ENCODE assay signal across 25 cellular contexts in the genomic region with DNA sequence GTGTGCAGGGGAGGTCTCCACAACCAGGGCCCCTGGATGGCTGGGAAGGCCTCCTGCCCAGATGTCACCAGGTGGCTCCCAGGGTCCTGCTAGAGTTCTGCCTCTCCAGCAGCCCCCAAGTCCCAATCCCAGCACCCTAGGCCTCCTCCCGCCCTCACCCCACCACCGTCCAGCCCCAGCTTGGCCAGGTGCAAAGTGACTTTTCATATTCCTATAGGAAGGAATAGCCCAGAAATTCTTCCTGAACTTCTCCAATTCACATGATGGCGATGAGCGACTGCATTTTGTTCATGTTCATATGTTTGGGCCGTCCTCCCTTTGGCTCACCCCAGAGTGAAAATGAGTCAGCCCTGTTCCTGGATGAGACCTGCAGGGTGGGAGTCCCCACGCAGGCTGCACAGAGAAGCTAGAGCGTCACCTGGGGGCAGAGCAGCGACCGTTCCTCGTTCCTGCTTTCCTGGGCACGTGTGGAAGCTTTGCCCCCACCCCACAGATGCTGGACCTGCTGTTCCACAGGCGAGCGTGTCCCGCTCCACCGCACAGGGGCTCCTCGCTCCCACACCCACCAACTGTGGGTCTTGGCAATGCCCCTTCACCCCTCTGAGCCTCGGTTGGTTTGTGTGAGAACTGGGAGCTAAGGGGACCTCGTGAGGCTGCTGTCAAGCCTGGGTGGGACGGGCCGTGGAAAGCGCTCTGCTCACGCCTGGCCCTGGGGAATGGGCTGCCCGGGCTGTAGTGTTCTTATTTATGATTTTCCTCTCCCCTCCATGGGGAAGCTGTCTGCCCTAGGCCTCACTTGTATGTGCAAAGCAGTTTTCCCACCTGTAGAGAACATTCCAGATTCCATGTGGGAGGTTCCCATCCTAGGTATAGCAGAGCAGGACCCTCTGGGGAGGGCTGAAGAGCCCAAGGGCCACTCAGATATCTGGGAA. TPM values are rescaled to one million over a fixed set of nuclear protein-coding genes. Genes with fewer than 3 reads are reported as not detected.
DNase-seq lines count a peak whose midpoint lies in the region; ATAC-seq and TF ChIP-seq lines count a peak whose summit lies in the region.
"Had no signal": no experiment of that assay in that cellular context is flagged by ENCODE, and none has a peak within 500 bp of the region (broad histone marks: within the 10 kb centered on the region; RNA-seq: fewer than 3 reads in every experiment).

No MANE protein-coding gene starts in this region.

- H3K36me3 Mint-ChIP-seq in WTC11 (peaks cover 16% of the 10 kb centered on the region), endodermal cell (ENCODE audit: low read depth) (peaks cover 20% of the 10 kb centered on the region)
- peaks cover 21% of the 10 kb centered on the region for H3K36me3 Mint-ChIP-seq in activated CD4-positive, alpha-beta T cell treated with anti-CD3 and anti-CD28 coated beads, Interleukin-2, amount 10 ng/mL, durations not matched to agents 24 days and 14 days (ENCODE audit: low read depth)

- no peak for TF ChIP-seq CTCF in WTC11 (IDR thresholded peaks at IDR 0.05)
- TF ChIP-seq CTCF in endodermal cell (conservative IDR thresholded peaks at IDR 0.05) = no peak
- TF ChIP-seq CTCF in ovary (IDR thresholded peaks at IDR 0.05) = no peak

- 93 to 94% methylated on average over 16 to 23 of the region's 23 CpGs for WGBS in endodermal cell (ENCODE audit: insufficient coverage in 1 of 2, insufficient read length in 1 of 2), 2 experiments
- WGBS in ovary, 3 donors = 82 to 84% (median 83%) methylated on average over 23 of the region's 23 CpGs

- H3K4me3 Mint-ChIP-seq in WTC11 (no peak overlapping the region), endodermal cell (no peak overlapping the region)
- no peak overlapping the region for H3K4me3 Mint-ChIP-seq in activated CD4-positive, alpha-beta T cell treated with anti-CD3 and anti-CD28 coated beads, Interleukin-2, amount 10 ng/mL, durations not matched to agents 24 days and 14 days
- H3K4me3 Mint-ChIP-seq: activated CD8-positive, alpha-beta memory T cell treated with anti-CD3 and anti-CD28 coated beads, Interleukin-2, amount 10 ng/mL, durations not matched to agents 7 days and 5 days; activated T-helper 17 cell treated with anti-CD3 and anti-CD28 coated beads, Interleukin-2, amount 50 U/mL, for 72 hours; immature natural killer cell; T-cell had no signal

- DNase-seq in WTC11 (ENCODE audit: low spot score) (peak; percentile 7), endodermal cell (peak; percentile 44), ovary (peak in 3 of 5 donors; percentile 6 to 22 (median 6)), A172 (ENCODE audit: low spot score) (no peak)
- no peak for DNase-seq in activated CD4-positive, alpha-beta T cell treated with anti-CD3 and anti-CD28 coated beads, Interleukin-2, amount 10 ng/mL, durations not matched to agents 24 days and 14 days
- DNase-seq: activated CD4-positive, alpha-beta T cell treated with anti-CD3 and anti-CD28 coated beads for 48 hours; activated CD8-positive, alpha-beta memory T cell treated with anti-CD3 and anti-CD28 coated beads, Interleukin-2, amount 10 ng/mL, durations not matched to agents 7 days and 5 days; CD4-positive, CD25-positive, alpha-beta regulatory T cell; immature natural killer cell; NCI-H1048; NCI-H187 treated with DMSO at 0.1 percent for 48 hours; PC-3; SHP77 treated with DMSO at 0.1 percent for 48 hours; stimulated activated CD4-positive, alpha-beta T cell treated with anti-CD3 and anti-CD28 coated beads, Interleukin-1b, Interleukin-23, amount 100 ng/mL, for 48 hours; stimulated activated naive CD4-positive, alpha-beta T cell; T-cell; thyroid gland had no signal

- TF ChIP-seq POLR2A in ovary (IDR thresholded peaks at IDR 0.05) = no peak

- H3K36me3 ChIP-seq in endodermal cell (ENCODE audit: control insufficient read depth, insufficient read depth, low read length) (peaks cover 29% of the 10 kb centered on the region), ovary (peaks cover 3% of the 10 kb centered on the region)
- H3K36me3 ChIP-seq: breast epithelium had no signal

- no peaks in the 10 kb centered on the region for H3K27me3 ChIP-seq in endodermal cell (ENCODE audit: control insufficient read depth, insufficient read depth, low read length, poor library complexity, severe bottlenecking)
- H3K27me3 ChIP-seq in ovary = no peaks in the 10 kb centered on the region
- H3K27me3 ChIP-seq: breast epithelium, heart right ventricle, thyroid gland had no signal

- H3K9me3 Mint-ChIP-seq in WTC11 (no peaks in the 10 kb centered on the region; the same call in 1 of the 2 replicates), endodermal cell (peaks cover 8% of the 10 kb centered on the region)
- peaks cover 4% of the 10 kb centered on the region for H3K9me3 Mint-ChIP-seq in activated CD4-positive, alpha-beta T cell treated with anti-CD3 and anti-CD28 coated beads, Interleukin-2, amount 10 ng/mL, durations not matched to agents 24 days and 14 days

- TF ChIP-seq EP300 in ovary (IDR thresholded peaks at IDR 0.05) = no peak

- no peak overlapping the region for H3K9ac ChIP-seq in endodermal cell (ENCODE audit: extremely low read depth, low read length, poor library complexity, severe bottlenecking)
- H3K9ac ChIP-seq: parathyroid adenoma had no signal

- POLR2A ChIA-PET in WTC11 (lab: Charles Lee) = interaction anchor here (0.5 kb wide), 2 partner anchors 91 to 432 kb away, joined by 4 to 7 read pairs; no protein-coding TSS in a partner anchor

- no peaks in the 10 kb centered on the region for H3K4me1 ChIP-seq in endodermal cell (ENCODE audit: control insufficient read depth, insufficient read depth, low read length)
- no peaks in the 10 kb centered on the region for H3K4me1 ChIP-seq in ovary (ENCODE audit: insufficient read depth)
- H3K4me1 ChIP-seq: breast epithelium, parathyroid adenoma had no signal

- H3K27ac ChIP-seq in endodermal cell (ENCODE audit: low read depth, low read length) (no peak overlapping the region), ovary (no peak overlapping the region)
- H3K27ac ChIP-seq: breast epithelium, heart right ventricle, parathyroid adenoma, thyroid gland had no signal

- intact Hi-C loops in ovary (cut with DNase I) = no loop called here
- intact Hi-C loops in activated CD4-positive, alpha-beta T cell treated with anti-CD3 and anti-CD28 coated beads, Interleukin-2, amount 10 ng/mL, durations not matched to agents 24 days and 14 days (cut with micrococcal nuclease) = no loop called here

- CTCF ChIA-PET in WTC11 (lab: Charles Lee) = interaction anchor here (1.0 to 3.7 kb wide), 2 partner anchors 18 to 96 kb away, joined by 3 to 42 read pairs; no protein-coding TSS in a partner anchor

- H3K27ac Mint-ChIP-seq in WTC11 (no peak overlapping the region; the same call in 1 of the 2 replicates), endodermal cell (peak overlapping the region; percentile 14)
- H3K27ac Mint-ChIP-seq in activated CD4-positive, alpha-beta T cell treated with anti-CD3 and anti-CD28 coated beads, Interleukin-2, amount 10 ng/mL, durations not matched to agents 24 days and 14 days = no peak overlapping the region
- H3K27ac Mint-ChIP-seq: activated CD8-positive, alpha-beta memory T cell treated with anti-CD3 and anti-CD28 coated beads, Interleukin-2, amount 10 ng/mL, durations not matched to agents 7 days and 5 days; activated T-helper 17 cell treated with anti-CD3 and anti-CD28 coated beads, Interleukin-2, amount 50 U/mL, for 72 hours; CD4-positive, CD25-positive, alpha-beta regulatory T cell; T-cell had no signal

- H3K27me3 Mint-ChIP-seq in WTC11 (ENCODE audit: low read depth) = no peaks in the 10 kb centered on the region
- peaks cover 2% of the 10 kb centered on the region for H3K27me3 Mint-ChIP-seq in endodermal cell (ENCODE audit: insufficient read depth)
- peaks cover 6% of the 10 kb centered on the region for H3K27me3 Mint-ChIP-seq in activated CD4-positive, alpha-beta T cell treated with anti-CD3 and anti-CD28 coated beads, Interleukin-2, amount 10 ng/mL, durations not matched to agents 24 days and 14 days
- H3K27me3 Mint-ChIP-seq: activated T-helper 17 cell treated with anti-CD3 and anti-CD28 coated beads, Interleukin-2, amount 50 U/mL, for 72 hours had no signal

- H3K4me1 Mint-ChIP-seq in WTC11 (no peaks in the 10 kb centered on the region), endodermal cell (no peaks in the 10 kb centered on the region)
- peaks cover 8% of the 10 kb centered on the region for H3K4me1 Mint-ChIP-seq in activated CD4-positive, alpha-beta T cell treated with anti-CD3 and anti-CD28 coated beads, Interleukin-2, amount 10 ng/mL, durations not matched to agents 24 days and 14 days

- H3K4me3 ChIP-seq in endodermal cell (ENCODE audit: low read length) = no peak overlapping the region
- H3K4me3 ChIP-seq in ovary = no peak overlapping the region
- H3K4me3 ChIP-seq: breast epithelium, heart right ventricle, lung, thyroid gland had no signal

- ATAC-seq in WTC11 = no peak
- ATAC-seq: activated CD8-positive, alpha-beta memory T cell treated with anti-CD3 and anti-CD28 coated beads, Interleukin-2, amount 10 ng/mL, durations not matched to agents 7 days and 5 days; activated T-helper 17 cell treated with anti-CD3 and anti-CD28 coated beads, Interleukin-2, amount 50 U/mL, for 72 hours; T-cell had no signal

- H3K9me3 ChIP-seq in endodermal cell (ENCODE audit: control insufficient read depth, low read length) (no peaks in the 10 kb centered on the region), ovary (no peaks in the 10 kb centered on the region)
- H3K9me3 ChIP-seq: thyroid gland had no signal

RNA-seq across cellular contexts. Expression of gene MRPS2, which starts 6.9 kb away (rescaled TPM):
- total RNA-seq in WTC11 (2021) (74.2 to 78.0 TPM (median 77.6 TPM) in 3 replicates), endodermal cell (10 to 100 TPM; 50.2 to 53.1 TPM), ovary (10 to 100 TPM; 27.2 to 53.2 (median 30.4) TPM)
- polyA plus RNA-seq in endodermal cell (2013, experiment 1 of 2) = 51.4 TPM
- 44.0 TPM for polyA plus RNA-seq in endodermal cell (2013, experiment 2 of 2)
- polyA plus RNA-seq in ovary = 10 to 100 TPM in 1 of 2 donors, 1 to 10 TPM in 1; 9.7 to 45.4 TPM
- total RNA-seq in A172 (2014; rRNA removed; shearing (Covaris generic)) = 52.5 and 54.2 TPM in 2 replicates
- 66.4 and 69.7 TPM in 2 replicates for total RNA-seq in activated CD4-positive, alpha-beta T cell treated with anti-CD3 and anti-CD28 coated beads, Interleukin-2, amount 10 ng/mL, durations not matched to agents 24 days and 14 days

RNA-seq across cellular contexts. Expression of gene LCN1, which starts 13.9 kb away (rescaled TPM):
- total RNA-seq in WTC11 (2021) (not detected in 3 replicates), endodermal cell (not detected), ovary (1 to 10 TPM in 2 of 7 donors, not detected in 5; 2.3 to 5.3 TPM)
- not detected for polyA plus RNA-seq in endodermal cell (2013, experiment 1 of 2)
- polyA plus RNA-seq in endodermal cell (2013, experiment 2 of 2) = not detected
- not detected for polyA plus RNA-seq in ovary
- 0.47 TPM in 1 of 2 replicates, not detected in the other for total RNA-seq in A172 (2014; rRNA removed; shearing (Covaris generic))
- total RNA-seq in activated CD4-positive, alpha-beta T cell treated with anti-CD3 and anti-CD28 coated beads, Interleukin-2, amount 10 ng/mL, durations not matched to agents 24 days and 14 days = not detected in 2 replicates
- total RNA-seq: activated CD8-positive, alpha-beta memory T cell treated with anti-CD3 and anti-CD28 coated beads, Interleukin-2, amount 10 ng/mL, durations not matched to agents 7 days and 5 days; activated T-helper 17 cell treated with anti-CD3 and anti-CD28 coated beads, Interleukin-2, amount 50 U/mL, for 72 hours; breast epithelium; CD4-positive, CD25-positive, alpha-beta regulatory T cell; G401; LHCN-M2; lung; myocyte; PC-3; T-cell; thyroid gland had no signal
- polyA plus RNA-seq: CD4-positive, CD25-positive, alpha-beta regulatory T cell; immature natural killer cell; lung had no signal

RNA-seq across cellular contexts. Expression of gene PPP1R26, which starts 27.8 kb away (rescaled TPM):
- total RNA-seq in WTC11 (2021) = 36.2 to 44.4 TPM (median 37.4 TPM) in 3 replicates
- 10 to 100 TPM; 43.2 to 54.5 TPM for total RNA-seq in endodermal cell
- polyA plus RNA-seq in endodermal cell (2013, experiment 1 of 2) = 21.4 TPM
- 20.9 TPM for polyA plus RNA-seq in endodermal cell (2013, experiment 2 of 2)
- 10 to 100 TPM in 6 of 7 donors, 1 to 10 TPM in 1; 7.0 to 19.9 (median 14.8) TPM for total RNA-seq in ovary
- polyA plus RNA-seq in ovary = 10 to 100 TPM in 1 of 2 donors, 1 to 10 TPM in 1; 3.4 to 10.2 TPM
- total RNA-seq in A172 (2014; rRNA removed; shearing (Covaris generic)) = 30.9 and 32.7 TPM in 2 replicates
- total RNA-seq in activated CD4-positive, alpha-beta T cell treated with anti-CD3 and anti-CD28 coated beads, Interleukin-2, amount 10 ng/mL, durations not matched to agents 24 days and 14 days = 0.69 and 0.82 TPM in 2 replicates

RNA-seq across cellular contexts. Expression of gene OBP2A, which starts 38.6 kb away (rescaled TPM):
- total RNA-seq in WTC11 (2021) (not detected in 3 replicates), endodermal cell (not detected), ovary (1 to 10 TPM in 4 of 7 donors, not detected in 3; 1.4 to 7.8 (median 4.8) TPM)
- polyA plus RNA-seq in endodermal cell (2013, experiment 1 of 2) = not detected
- not detected for polyA plus RNA-seq in endodermal cell (2013, experiment 2 of 2)
- polyA plus RNA-seq in ovary = not detected
- total RNA-seq in A172 (2014; rRNA removed; shearing (Covaris generic)) = not detected in 2 replicates
- not detected in 2 replicates for total RNA-seq in activated CD4-positive, alpha-beta T cell treated with anti-CD3 and anti-CD28 coated beads, Interleukin-2, amount 10 ng/mL, durations not matched to agents 24 days and 14 days
- total RNA-seq: activated CD8-positive, alpha-beta memory T cell treated with anti-CD3 and anti-CD28 coated beads, Interleukin-2, amount 10 ng/mL, durations not matched to agents 7 days and 5 days; activated T-helper 17 cell treated with anti-CD3 and anti-CD28 coated beads, Interleukin-2, amount 50 U/mL, for 72 hours; breast epithelium; CD4-positive, CD25-positive, alpha-beta regulatory T cell; G401; heart right ventricle; LHCN-M2; lung; myocyte; PC-3; T-cell; thyroid gland had no signal
- polyA plus RNA-seq: CD4-positive, CD25-positive, alpha-beta regulatory T cell; heart right ventricle; immature natural killer cell had no signal

RNA-seq across cellular contexts. Expression of gene PAEP, which starts 54.2 kb away (rescaled TPM):
- total RNA-seq in WTC11 (2021) (not detected in 3 replicates), endodermal cell (not detected), ovary (1 to 10 TPM in 4 of 7 donors, under 1 TPM in 1, not detected in 2; 0.71 to 8.8 (median 1.4) TPM)
- polyA plus RNA-seq in endodermal cell (2013, experiment 1 of 2) = not detected
- not detected for polyA plus RNA-seq in endodermal cell (2013, experiment 2 of 2)
- under 1 TPM; 0.41 to 0.57 TPM for polyA plus RNA-seq in ovary
- not detected in 2 replicates for total RNA-seq in A172 (2014; rRNA removed; shearing (Covaris generic))
- not detected in 2 replicates for total RNA-seq in activated CD4-positive, alpha-beta T cell treated with anti-CD3 and anti-CD28 coated beads, Interleukin-2, amount 10 ng/mL, durations not matched to agents 24 days and 14 days
- total RNA-seq: activated CD8-positive, alpha-beta memory T cell treated with anti-CD3 and anti-CD28 coated beads, Interleukin-2, amount 10 ng/mL, durations not matched to agents 7 days and 5 days; activated T-helper 17 cell treated with anti-CD3 and anti-CD28 coated beads, Interleukin-2, amount 50 U/mL, for 72 hours; breast epithelium; CD4-positive, CD25-positive, alpha-beta regulatory T cell; G401; heart right ventricle; LHCN-M2; myocyte; PC-3; T-cell; thyroid gland had no signal
- polyA plus RNA-seq: CD4-positive, CD25-positive, alpha-beta regulatory T cell; heart right ventricle; immature natural killer cell had no signal

Comparison
In these comparisons a context has a peak if more than half of its experiments do, and no peak if none do; other contexts are left out.
1. DNase-seq: peak in WTC11 (single experiment), endodermal cell (single experiment) and ovary (3 of 5); none in A172 (single experiment) and activated CD4-positive, alpha-beta T cell treated with anti-CD3 and anti-CD28 coated beads, Interleukin-2, amount 10 ng/mL, durations not matched to agents 24 days and 14 days (single experiment).